Comparison of ENCODE assay signal across 27 cellular contexts in the genomic region with DNA sequence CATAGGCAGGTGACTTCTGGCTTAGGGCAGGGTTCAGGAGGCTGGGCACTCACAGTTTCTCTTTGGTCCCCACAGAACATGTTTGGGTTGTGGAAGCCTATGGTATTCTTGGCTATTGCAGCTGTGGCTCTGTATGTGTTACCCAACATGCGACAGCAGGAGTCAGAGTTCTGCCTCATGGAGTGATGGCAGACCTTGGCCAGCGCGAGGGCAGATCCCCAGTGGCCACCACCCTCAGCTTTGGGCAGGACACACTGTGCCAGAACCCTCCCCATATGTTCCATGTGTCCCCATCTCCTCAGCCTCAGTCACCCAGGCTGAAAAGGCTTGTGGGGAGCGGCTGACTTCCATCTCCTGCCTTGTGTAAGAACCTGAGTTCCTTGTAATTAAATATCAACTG. TPM values are rescaled to one million over a fixed set of nuclear protein-coding genes. Genes with fewer than 3 reads are reported as not detected.
DNase-seq lines count a peak whose midpoint lies in the region; ATAC-seq, FAIRE-seq and TF ChIP-seq lines count a peak whose summit lies in the region.
"Had no signal": no experiment of that assay in that cellular context is flagged by ENCODE, and none has a peak within 500 bp of the region (broad histone marks: within the 10 kb centered on the region; RNA-seq: fewer than 3 reads in every experiment).

No MANE protein-coding gene starts in this region.

- H3K4me1 Mint-ChIP-seq in GM23338 (peaks cover 9% of the 10 kb centered on the region), glutamatergic neuron (ENCODE audit: low read depth, unreplicated experiment) (peaks cover 6% of the 10 kb centered on the region)
- H3K4me1 Mint-ChIP-seq: CD14-positive monocyte had no signal

- H3K27ac ChIP-seq in SK-N-SH (ENCODE audit: low read depth in 2 of 2, low read length in 1 of 2) (no peak overlapping the region), GM23338 (ENCODE audit: low read depth) (no peak overlapping the region), K562 (ENCODE audit: extremely low read depth, low read depth, low read length) (no peak overlapping the region), gastrocnemius medialis (peak overlapping the region in 2 of 4 donors; percentile 40 to 53)
- H3K27ac ChIP-seq: 22Rv1; BLaER1 treated with 17β-estradiol and CSF1 and Interleukin-3, amounts not matched to agents 10 nM and 100 nM had no signal

- H3K36me3 Mint-ChIP-seq in GM23338 (ENCODE audit: low read depth) (no peaks in the 10 kb centered on the region), glutamatergic neuron (ENCODE audit: unreplicated experiment) (peaks cover 7% of the 10 kb centered on the region)
- H3K36me3 Mint-ChIP-seq: CD14-positive monocyte had no signal

- FAIRE-seq in K562 (lab: Jason Lieb, UNC) = no peak
- FAIRE-seq: A204.1, D721Med, GM12878, GM18507 had no signal

- H3K79me2 ChIP-seq in SK-N-SH (ENCODE audit: insufficient read depth) = no peaks in the 10 kb centered on the region
- no peaks in the 10 kb centered on the region for H3K79me2 ChIP-seq in GM23338 (replicated peaks; ENCODE audit: insufficient read depth)
- no peaks in the 10 kb centered on the region for H3K79me2 ChIP-seq in K562 (ENCODE audit: control insufficient read depth, insufficient read depth, low read length)

- no peak for TF ChIP-seq CTCF in SK-N-SH (IDR thresholded peaks at IDR 0.05)
- TF ChIP-seq CTCF in GM23338 (conservative IDR thresholded peaks at IDR 0.05; ENCODE audit: low read depth in 2 of 2) = no peak
- TF ChIP-seq CTCF in K562 (IDR thresholded peaks at IDR 0.05 in 2 of 3, conservative IDR thresholded peaks at IDR 0.05 in 1 of 3; ENCODE audit: insufficient read depth in 2 of 3, low read depth in 1 of 3, low read length in 3 of 3) = no peak
- no peak for TF ChIP-seq CTCF in gastrocnemius medialis (IDR thresholded peaks at IDR 0.05 in 4 of 5, conservative IDR thresholded peaks at IDR 0.05 in 1 of 5)
- no peak for TF ChIP-seq CTCF in glutamatergic neuron (IDR thresholded peaks at IDR 0.05; ENCODE audit: partially characterized antibody, unreplicated experiment)

- H3K4me3 Mint-ChIP-seq in GM23338 = no peak overlapping the region
- no peak overlapping the region for H3K4me3 Mint-ChIP-seq in glutamatergic neuron (ENCODE audit: unreplicated experiment)
- H3K4me3 Mint-ChIP-seq: CD14-positive monocyte; CD4-positive, alpha-beta T cell; CD8-positive, alpha-beta memory T cell; H9; HFFc6 had no signal

- TF ChIP-seq EP300 in SK-N-SH (IDR thresholded peaks at IDR 0.05; ENCODE audit: borderline replicate concordance in 1 of 2, low read depth in 1 of 2, low read length in 1 of 2) = no peak
- no peak for TF ChIP-seq EP300 in K562 (IDR thresholded peaks at IDR 0.05; ENCODE audit: low read length)

- H3F3A ChIP-seq in SK-N-SH (replicated peaks; ENCODE audit: insufficient read depth) (peaks cover 4% of the 10 kb centered on the region), GM23338 (replicated peaks; ENCODE audit: low read depth) (no peaks in the 10 kb centered on the region)

- no TSS peak for BruUV-seq in K562 (replicated peaks; lab: Mats Ljungman, UMichigan)

- in situ Hi-C loops in K562 (cut with MboI) (no loop called here), gastrocnemius medialis (cut with MboI; ENCODE audit: low sequenced_read_pairs in 4 of 4) (no loop called here)

- H2AFZ ChIP-seq in SK-N-SH (ENCODE audit: low read depth) (no peak overlapping the region), GM23338 (no peak overlapping the region), K562 (ENCODE audit: low read depth, low read length) (no peak overlapping the region)

- CTCF ChIA-PET in SK-N-SH (lab: Yijun Ruan, JAX) (no interaction called here), K562 (lab: Yijun Ruan, JAX; ENCODE audit: low intra/inter-chr PET ratio) (no interaction called here)

- peaks cover 3% of the 10 kb centered on the region for H3K9me1 ChIP-seq in K562 (ENCODE audit: control insufficient read depth, insufficient read depth, low read length)

- TF ChIP-seq POLR2A in K562 (conservative IDR thresholded peaks at IDR 0.05) = no peak
- TF ChIP-seq POLR2A in gastrocnemius medialis (IDR thresholded peaks at IDR 0.05) = no peak

- H3K4me1 ChIP-seq in SK-N-SH (ENCODE audit: control insufficient read depth in 1 of 2, insufficient read depth in 2 of 2, low read depth in 1 of 2, low read length in 1 of 2) (peaks cover 1 to 12% of the 10 kb centered on the region in 2 experiments; a peak in 2 of 4 replicates), GM23338 (ENCODE audit: insufficient read depth) (no peaks in the 10 kb centered on the region), K562 (replicated peaks in 1 of 2; ENCODE audit: control insufficient read depth in 2 of 2, insufficient read depth in 2 of 2, low read length in 2 of 2) (peaks cover 0 to 4% of the 10 kb centered on the region in 2 experiments; a peak in 3 of 5 replicates), gastrocnemius medialis (peaks cover 22% of the 10 kb centered on the region in 2 donors)
- H3K4me1 ChIP-seq: BE2C had no signal

- H3K27me3 ChIP-seq in SK-N-SH (ENCODE audit: insufficient read depth) (no peaks in the 10 kb centered on the region), GM23338 (ENCODE audit: insufficient read depth) (no peaks in the 10 kb centered on the region), K562 (ENCODE audit: control insufficient read depth in 2 of 2, insufficient read depth in 2 of 2, low read length in 2 of 2) (no peaks in the 10 kb centered on the region), gastrocnemius medialis (no peaks in the 10 kb centered on the region)
- H3K27me3 ChIP-seq: BE2C; BLaER1 treated with 17β-estradiol and CSF1 and Interleukin-3, amounts not matched to agents 10 nM and 100 nM had no signal

- H3K9ac ChIP-seq in SK-N-SH = no peak overlapping the region
- H3K9ac ChIP-seq in K562 (ENCODE audit: insufficient read depth in 1 of 2, low read depth in 2 of 2, low read length in 2 of 2) = peak overlapping the region in 1 of 2 experiments; percentile 69; a peak in 2 of 4 replicates
- H3K9ac ChIP-seq: BLaER1 treated with 17β-estradiol and CSF1 and Interleukin-3, amounts not matched to agents 10 nM and 100 nM had no signal

- no peak overlapping the region for H3K4me3 ChIP-seq in SK-N-SH (ENCODE audit: low read depth in 2 of 2, low read length in 1 of 2)
- no peak overlapping the region for H3K4me3 ChIP-seq in GM23338
- no peak overlapping the region for H3K4me3 ChIP-seq in K562
- no peak overlapping the region for H3K4me3 ChIP-seq in gastrocnemius medialis
- H3K4me3 ChIP-seq: BLaER1 treated with 17β-estradiol and CSF1 and Interleukin-3, amounts not matched to agents 10 nM and 100 nM; GM12878 had no signal

- ATAC-seq in SK-N-SH treated with all-trans-retinoic acid at 6 μM for 48 hours = no peak; the same call in 2 of the 3 replicates
- ATAC-seq in GM23338 = peak; percentile 13; the same call in 2 of the 3 replicates
- peak; percentile 6; the same call in 2 of the 3 replicates for ATAC-seq in K562
- ATAC-seq in gastrocnemius medialis = peak; percentile 33 to 46
- ATAC-seq in GM19467 (IDR thresholded peaks at IDR 0.05; ENCODE audit: unreplicated experiment) = no peak
- ATAC-seq: GM12878 had no signal

- no peak for TF ChIP-seq RAD21 in SK-N-SH (IDR thresholded peaks at IDR 0.05; ENCODE audit: low read length)
- no peak for TF ChIP-seq RAD21 in K562 (CRISPR knock-in tag; conservative IDR thresholded peaks at IDR 0.05 in 1 of 2, IDR thresholded peaks at IDR 0.05 in 1 of 2)

- H3K9me3 ChIP-seq in SK-N-SH = no peaks in the 10 kb centered on the region
- H3K9me3 ChIP-seq in K562 (replicated peaks; ENCODE audit: control insufficient read depth, insufficient read depth, low read depth, low read length) = no peaks in the 10 kb centered on the region
- H3K9me3 ChIP-seq in gastrocnemius medialis = no peaks in the 10 kb centered on the region
- H3K9me3 ChIP-seq: BE2C; BLaER1 treated with 17β-estradiol and CSF1 and Interleukin-3, amounts not matched to agents 10 nM and 100 nM had no signal

- H3K27me3 Mint-ChIP-seq in GM23338 (ENCODE audit: insufficient read depth, low read depth, poor library complexity) (peaks cover 3% of the 10 kb centered on the region), glutamatergic neuron (ENCODE audit: unreplicated experiment) (peaks cover 10% of the 10 kb centered on the region)

- H4K20me1 ChIP-seq in SK-N-SH (ENCODE audit: insufficient read depth) (no peaks in the 10 kb centered on the region), GM23338 (replicated peaks; ENCODE audit: insufficient read depth) (no peaks in the 10 kb centered on the region; the same call in 1 of the 2 replicates), K562 (replicated peaks; ENCODE audit: control insufficient read depth, insufficient read depth, low read length) (no peaks in the 10 kb centered on the region)

- POLR2A ChIA-PET in SK-N-SH (lab: Yijun Ruan, JAX) (no interaction called here), K562 (lab: Yijun Ruan, JAX) (interaction anchor here (3.2 to 6.8 kb wide), 2 partner anchors 8 to 11 kb away, joined by 20 to 39 read pairs; no protein-coding TSS in a partner anchor)

- intact Hi-C loops in K562 (cut with micrococcal nuclease) = no loop called here
- intact Hi-C loops in gastrocnemius medialis (cut with DNase I; ENCODE audit: low total_unique reads) = no loop called here

- H3K4me2 ChIP-seq in SK-N-SH = no peak overlapping the region
- no peak overlapping the region for H3K4me2 ChIP-seq in GM23338
- no peak overlapping the region for H3K4me2 ChIP-seq in K562 (ENCODE audit: insufficient read depth, low read length)
- H3K4me2 ChIP-seq: BLaER1 treated with 17β-estradiol and CSF1 and Interleukin-3, amounts not matched to agents 10 nM and 100 nM had no signal

- H3K9me3 Mint-ChIP-seq in GM23338 (no peaks in the 10 kb centered on the region), glutamatergic neuron (ENCODE audit: unreplicated experiment) (peaks cover 5% of the 10 kb centered on the region)
- H3K9me3 Mint-ChIP-seq: CD14-positive monocyte; CD4-positive, alpha-beta T cell; CD8-positive, alpha-beta memory T cell; H9; HFFc6 had no signal

- no peak for DNase-seq in SK-N-SH
- DNase-seq in GM23338 (ENCODE audit: low spot score) = no peak
- no peak for DNase-seq in K562 (ENCODE audit: extremely low read depth in 1 of 4, low spot score in 3 of 4)
- peak in 1 of 2 donors; percentile 59 for DNase-seq in gastrocnemius medialis
- DNase-seq in glutamatergic neuron = no peak
- no peak for DNase-seq in AG08396 (ENCODE audit: low spot score)
- DNase-seq: AML-193; BE2C; CD4-positive, alpha-beta T cell; CD8-positive, alpha-beta memory T cell; DMS 273 treated with DMSO at 0.1 percent for 48 hours; DMS79; EL; GDM1; H9; HFFc6 had no signal

- H3K27ac Mint-ChIP-seq in GM23338 (no peak overlapping the region), glutamatergic neuron (ENCODE audit: unreplicated experiment) (no peak overlapping the region)
- H3K27ac Mint-ChIP-seq: CD4-positive, alpha-beta T cell; HFFc6 had no signal

- H3K9me2 ChIP-seq in SK-N-SH (no peaks in the 10 kb centered on the region), GM23338 (ENCODE audit: insufficient read depth) (no peaks in the 10 kb centered on the region)

- H3K36me3 ChIP-seq in SK-N-SH (replicated peaks in 1 of 2; ENCODE audit: control insufficient read depth in 1 of 2, insufficient read depth in 2 of 2, low read length in 1 of 2) (no peaks in the 10 kb centered on the region), GM23338 (ENCODE audit: insufficient read depth) (no peaks in the 10 kb centered on the region), K562 (ENCODE audit: control insufficient read depth, insufficient read depth, low read length) (no peaks in the 10 kb centered on the region), gastrocnemius medialis (no peaks in the 10 kb centered on the region)
- H3K36me3 ChIP-seq: BLaER1 treated with 17β-estradiol and CSF1 and Interleukin-3, amounts not matched to agents 10 nM and 100 nM had no signal

- 93% methylated on average over 4 of the region's 4 CpGs for WGBS in SK-N-SH (ENCODE audit: low lambda C conversion rate)
- WGBS in K562 (ENCODE audit: insufficient coverage, low coverage, missing lambda C conversion rate) = 80% methylated on average over 4 of the region's 4 CpGs

RNA-seq across cellular contexts. Expression of a gene that starts 8.5 kb away (rescaled TPM):
- 22.5 and 43.7 TPM in 2 replicates for polyA plus RNA-seq in SK-N-SH (2012; rRNA removed)
- polyA plus RNA-seq in SK-N-SH (2012; cell fraction: cytosol; rRNA removed) = 12.3 and 24.8 TPM in 2 replicates
- 109 and 117 TPM in 2 replicates for polyA plus RNA-seq in SK-N-SH (2012; cell fraction: nucleus; rRNA removed)
- total RNA-seq in GM23338 (2014; rRNA removed; shearing (Covaris generic)) = 9.4 and 11.8 TPM in 2 replicates
- 0.64 and 0.65 TPM in 2 replicates for polyA plus RNA-seq in GM23338 (2016; fragmentation: Nextera tagmentation; extraction: Ambion mirVana)
- total RNA-seq in K562 (2011; cell fraction: chromatin; rRNA removed; ENCODE audit: low replicate concordance) = 62.5 and 206 TPM in 2 replicates
- total RNA-seq in K562 (2011; cell fraction: nucleolus; rRNA removed) = 132 and 134 TPM in 2 replicates
- total RNA-seq in K562 (2011; cell fraction: nucleoplasm; rRNA removed) = 72.1 and 81.0 TPM in 2 replicates
- total RNA-seq in K562 (2014; rRNA removed) = 60.7 and 94.5 TPM in 2 replicates
- total RNA-seq in K562 (2014; rRNA removed; fragmentation: Illumina TruSeq; extraction: Trizol) = 11.4 and 18.2 TPM in 2 replicates
- total RNA-seq in K562 (2015; rRNA removed; fragmentation: Illumina TruSeq; extraction: Trizol) = 28.8 and 33.3 TPM in 2 replicates
- 148 and 155 TPM in 2 replicates for total RNA-seq in K562 (2021)
- 10.3 and 11.4 TPM in 2 replicates for polyA plus RNA-seq in K562 (2011; rRNA removed)
- 11.4 and 26.8 TPM in 2 replicates for polyA plus RNA-seq in K562 (2011; cell fraction: cytosol; rRNA removed)
- polyA plus RNA-seq in K562 (2011; cell fraction: nucleus; rRNA removed) = 58.5 and 126 TPM in 2 replicates
- 66.6 and 106 TPM in 2 replicates for polyA plus RNA-seq in K562 (2012)
- polyA plus RNA-seq in K562 (2014; fragmentation: Illumina TruSeq; extraction: Trizol) = 32.8 and 55.3 TPM in 2 replicates
- polyA plus RNA-seq in K562 (2014; fragmentation: Nextera tagmentation; extraction: Ambion mirVana) = 1 to 10 TPM in 1 of 2 experiments, under 1 TPM in 1; 0.90 to 1.1 TPM
- 29.0 and 34.7 TPM in 2 replicates for polyA plus RNA-seq in K562 (2014; rRNA removed)
- polyA minus RNA-seq in K562 (2011; rRNA and poly(A)+ RNA removed) = 15.1 and 41.9 TPM in 2 replicates
- 127 and 146 TPM in 2 replicates for polyA minus RNA-seq in K562 (2011; cell fraction: cytosol; rRNA and poly(A)+ RNA removed)
- polyA minus RNA-seq in K562 (2011; cell fraction: nucleus; rRNA and poly(A)+ RNA removed) = 53.1 and 53.6 TPM in 2 replicates
- total RNA-seq in gastrocnemius medialis = 1,000 to 10,000 TPM; 1,071 to 4,398 (median 2,381) TPM
- 241 TPM for total RNA-seq in glutamatergic neuron (ENCODE audit: unreplicated experiment)
- total RNA-seq: CD8-positive, alpha-beta memory T cell had no signal
- polyA plus RNA-seq: CD14-positive monocyte; CD8-positive, alpha-beta memory T cell had no signal

RNA-seq across cellular contexts. Expression of a gene that starts 30.0 kb away (rescaled TPM):
- polyA plus RNA-seq in SK-N-SH (2012; rRNA removed) = 48.4 and 65.3 TPM in 2 replicates
- 25.5 and 27.5 TPM in 2 replicates for polyA plus RNA-seq in SK-N-SH (2012; cell fraction: cytosol; rRNA removed)
- 197 and 232 TPM in 2 replicates for polyA plus RNA-seq in SK-N-SH (2012; cell fraction: nucleus; rRNA removed)
- 39.9 and 55.7 TPM in 2 replicates for total RNA-seq in GM23338 (2014; rRNA removed; shearing (Covaris generic))
- polyA plus RNA-seq in GM23338 (2016; fragmentation: Nextera tagmentation; extraction: Ambion mirVana) = 26.0 and 27.1 TPM in 2 replicates
- 153 and 165 TPM in 2 replicates for total RNA-seq in K562 (2011; cell fraction: chromatin; rRNA removed; ENCODE audit: low replicate concordance)
- 88.4 and 89.7 TPM in 2 replicates for total RNA-seq in K562 (2011; cell fraction: nucleolus; rRNA removed)
- 120 and 159 TPM in 2 replicates for total RNA-seq in K562 (2011; cell fraction: nucleoplasm; rRNA removed)
- total RNA-seq in K562 (2014; rRNA removed) = 17.0 and 23.5 TPM in 2 replicates
- total RNA-seq in K562 (2014; rRNA removed; fragmentation: Illumina TruSeq; extraction: Trizol) = 15.3 and 18.8 TPM in 2 replicates
- 27.6 and 28.7 TPM in 2 replicates for total RNA-seq in K562 (2015; rRNA removed; fragmentation: Illumina TruSeq; extraction: Trizol)
- total RNA-seq in K562 (2021) = 23.7 and 26.5 TPM in 2 replicates
- 40.2 and 45.0 TPM in 2 replicates for polyA plus RNA-seq in K562 (2011; rRNA removed)
- polyA plus RNA-seq in K562 (2011; cell fraction: cytosol; rRNA removed) = 12.2 and 20.3 TPM in 2 replicates
- polyA plus RNA-seq in K562 (2011; cell fraction: nucleus; rRNA removed) = 165 and 172 TPM in 2 replicates
- 30.6 and 53.3 TPM in 2 replicates for polyA plus RNA-seq in K562 (2012)
- 23.5 and 26.9 TPM in 2 replicates for polyA plus RNA-seq in K562 (2014; fragmentation: Illumina TruSeq; extraction: Trizol)
- 1 to 10 TPM; 2.4 TPM for polyA plus RNA-seq in K562 (2014; fragmentation: Nextera tagmentation; extraction: Ambion mirVana)
- 34.8 and 40.8 TPM in 2 replicates for polyA plus RNA-seq in K562 (2014; rRNA removed)
- polyA minus RNA-seq in K562 (2011; rRNA and poly(A)+ RNA removed) = 31.9 and 36.9 TPM in 2 replicates
- 9.3 and 17.3 TPM in 2 replicates for polyA minus RNA-seq in K562 (2011; cell fraction: cytosol; rRNA and poly(A)+ RNA removed)
- polyA minus RNA-seq in K562 (2011; cell fraction: nucleus; rRNA and poly(A)+ RNA removed) = 47.4 and 54.8 TPM in 2 replicates
- total RNA-seq in gastrocnemius medialis = 10 to 100 TPM in 2 of 4 donors, 1 to 10 TPM in 1, under 1 TPM in 1; 0.61 to 15.8 (median 9.3) TPM
- total RNA-seq in glutamatergic neuron (ENCODE audit: unreplicated experiment) = 202 TPM

RNA-seq across cellular contexts. Expression of a gene that starts 40.9 kb away (rescaled TPM):
- polyA plus RNA-seq in SK-N-SH (2012; rRNA removed) = 437 and 495 TPM in 2 replicates
- polyA plus RNA-seq in SK-N-SH (2012; cell fraction: cytosol; rRNA removed) = 349 and 422 TPM in 2 replicates
- polyA plus RNA-seq in SK-N-SH (2012; cell fraction: nucleus; rRNA removed) = 110 and 142 TPM in 2 replicates
- total RNA-seq in GM23338 (2014; rRNA removed; shearing (Covaris generic)) = 60.2 and 66.5 TPM in 2 replicates
- 271 and 294 TPM in 2 replicates for polyA plus RNA-seq in GM23338 (2016; fragmentation: Nextera tagmentation; extraction: Ambion mirVana)
- 21.6 and 54.5 TPM in 2 replicates for total RNA-seq in K562 (2011; cell fraction: chromatin; rRNA removed; ENCODE audit: low replicate concordance)
- total RNA-seq in K562 (2011; cell fraction: nucleolus; rRNA removed) = 72.7 and 74.7 TPM in 2 replicates
- 70.9 and 89.2 TPM in 2 replicates for total RNA-seq in K562 (2011; cell fraction: nucleoplasm; rRNA removed)
- 265 and 341 TPM in 2 replicates for total RNA-seq in K562 (2014; rRNA removed)
- total RNA-seq in K562 (2014; rRNA removed; fragmentation: Illumina TruSeq; extraction: Trizol) = 174 and 206 TPM in 2 replicates
- 332 and 336 TPM in 2 replicates for total RNA-seq in K562 (2015; rRNA removed; fragmentation: Illumina TruSeq; extraction: Trizol)
- 378 and 393 TPM in 2 replicates for total RNA-seq in K562 (2021)
- polyA plus RNA-seq in K562 (2011; rRNA removed) = 507 and 542 TPM in 2 replicates
- polyA plus RNA-seq in K562 (2011; cell fraction: cytosol; rRNA removed) = 869 and 1,641 TPM in 2 replicates
- polyA plus RNA-seq in K562 (2011; cell fraction: nucleus; rRNA removed) = 256 and 267 TPM in 2 replicates
- 454 and 820 TPM in 2 replicates for polyA plus RNA-seq in K562 (2012)
- polyA plus RNA-seq in K562 (2014; fragmentation: Illumina TruSeq; extraction: Trizol) = 604 and 714 TPM in 2 replicates
- polyA plus RNA-seq in K562 (2014; fragmentation: Nextera tagmentation; extraction: Ambion mirVana) = 1,000 to 10,000 TPM in 1 of 2 experiments, 100 to 1,000 TPM in 1; 733 to 1,123 TPM
- polyA plus RNA-seq in K562 (2014; rRNA removed) = 568 and 645 TPM in 2 replicates
- polyA minus RNA-seq in K562 (2011; rRNA and poly(A)+ RNA removed) = 83.2 and 101 TPM in 2 replicates
- polyA minus RNA-seq in K562 (2011; cell fraction: cytosol; rRNA and poly(A)+ RNA removed) = 93.9 and 97.2 TPM in 2 replicates
- polyA minus RNA-seq in K562 (2011; cell fraction: nucleus; rRNA and poly(A)+ RNA removed) = 35.3 and 68.5 TPM in 2 replicates
- total RNA-seq in gastrocnemius medialis = 10 to 100 TPM; 79.3 to 99.2 (median 82.3) TPM
- total RNA-seq in glutamatergic neuron (ENCODE audit: unreplicated experiment) = 133 TPM

RNA-seq across cellular contexts. Expression of a gene that starts 46.1 kb away (rescaled TPM):
- 0.05 TPM in 1 of 2 replicates, not detected in the other for polyA plus RNA-seq in SK-N-SH (2012; rRNA removed)
- polyA plus RNA-seq in SK-N-SH (2012; cell fraction: cytosol; rRNA removed) = 0.05 TPM in 1 of 2 replicates, not detected in the other
- polyA plus RNA-seq in SK-N-SH (2012; cell fraction: nucleus; rRNA removed) = 0.06 and 0.13 TPM in 2 replicates
- total RNA-seq in GM23338 (2014; rRNA removed; shearing (Covaris generic)) = not detected in 2 replicates
- 0.50 and 0.80 TPM in 2 replicates for polyA plus RNA-seq in GM23338 (2016; fragmentation: Nextera tagmentation; extraction: Ambion mirVana)
- not detected in 2 replicates for total RNA-seq in K562 (2011; cell fraction: chromatin; rRNA removed; ENCODE audit: low replicate concordance)
- total RNA-seq in K562 (2011; cell fraction: nucleolus; rRNA removed) = not detected in 2 replicates
- total RNA-seq in K562 (2011; cell fraction: nucleoplasm; rRNA removed) = not detected in 2 replicates
- not detected in 2 replicates for total RNA-seq in K562 (2014; rRNA removed)
- not detected in 2 replicates for total RNA-seq in K562 (2014; rRNA removed; fragmentation: Illumina TruSeq; extraction: Trizol)
- total RNA-seq in K562 (2015; rRNA removed; fragmentation: Illumina TruSeq; extraction: Trizol) = not detected in 2 replicates
- total RNA-seq in K562 (2021) = not detected in 2 replicates
- not detected in 2 replicates for polyA plus RNA-seq in K562 (2011; rRNA removed)
- polyA plus RNA-seq in K562 (2011; cell fraction: cytosol; rRNA removed) = not detected in 2 replicates
- polyA plus RNA-seq in K562 (2011; cell fraction: nucleus; rRNA removed) = not detected in 2 replicates
- 0.09 and 0.24 TPM in 2 replicates for polyA plus RNA-seq in K562 (2012)
- not detected in 2 replicates for polyA plus RNA-seq in K562 (2014; fragmentation: Illumina TruSeq; extraction: Trizol)
- 1 to 10 TPM in 1 of 2 experiments, under 1 TPM in 1; 0.84 to 1.0 TPM for polyA plus RNA-seq in K562 (2014; fragmentation: Nextera tagmentation; extraction: Ambion mirVana)
- polyA plus RNA-seq in K562 (2014; rRNA removed) = not detected in 2 replicates
- polyA minus RNA-seq in K562 (2011; rRNA and poly(A)+ RNA removed) = not detected in 2 replicates
- polyA minus RNA-seq in K562 (2011; cell fraction: cytosol; rRNA and poly(A)+ RNA removed) = not detected in 2 replicates
- polyA minus RNA-seq in K562 (2011; cell fraction: nucleus; rRNA and poly(A)+ RNA removed) = not detected in 2 replicates
- total RNA-seq in gastrocnemius medialis = not detected
- not detected for total RNA-seq in glutamatergic neuron (ENCODE audit: unreplicated experiment)
- total RNA-seq: CD4-positive, alpha-beta T cell; CD8-positive, alpha-beta memory T cell; GM12878; H4; H9; HFFc6 had no signal
- polyA plus RNA-seq: AG04450; CD14-positive monocyte; CD8-positive, alpha-beta memory T cell had no signal

Comparison
In these comparisons a context has a peak if more than half of its experiments do, and no peak if none do; other contexts are left out.
1. ATAC-seq: peak in GM23338 (single experiment), K562 (single experiment) and gastrocnemius medialis (2 of 2); none in SK-N-SH treated with all-trans-retinoic acid at 6 μM for 48 hours (single experiment) and GM19467 (single experiment).